1 cellular context compared by ENCODE assay signal in the genomic region with DNA sequence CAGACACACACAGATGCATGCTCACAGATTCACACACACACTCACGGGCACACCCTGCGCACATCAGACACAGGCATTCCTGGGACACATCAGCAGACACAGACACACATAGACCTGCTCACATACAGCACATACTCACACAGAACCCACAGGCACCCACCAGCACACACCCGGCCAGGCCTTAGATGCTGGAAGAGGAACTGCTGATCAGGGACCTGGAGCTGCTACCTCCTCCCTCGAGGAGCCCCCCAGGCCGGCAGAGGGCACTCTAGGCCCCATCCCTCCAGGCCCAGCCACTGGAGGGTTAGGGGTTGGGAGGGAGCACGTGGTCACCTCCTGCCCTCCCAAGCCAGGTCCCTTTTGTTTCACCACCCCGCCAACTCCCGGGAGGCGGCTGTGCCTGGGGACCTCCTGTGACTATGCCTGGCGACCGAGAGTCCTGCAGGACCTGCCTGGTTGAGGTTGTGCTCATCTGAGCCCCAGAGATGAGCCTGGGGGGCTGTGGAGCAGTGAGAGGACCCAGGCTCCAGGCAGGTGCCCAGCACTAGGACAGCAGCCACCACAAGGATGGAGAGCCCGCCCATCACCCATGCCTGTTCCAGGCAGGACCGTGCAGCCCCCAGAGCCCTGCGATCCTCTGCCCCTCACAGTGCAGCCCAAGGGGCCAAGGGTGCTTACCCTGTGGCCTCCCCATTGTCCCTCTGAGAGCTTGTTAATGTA.
TF ChIP-seq lines count a peak whose summit lies in the region.

No MANE protein-coding gene starts in this region.

TF ChIP-seq in HepG2, 621 proteins besides CTCF, POLR2A, EP300 and RAD21 (continued from another document and continues in another):
- TF ChIP-seq TCF12 (IDR thresholded peaks at IDR 0.05): no peak
- no peak for TF ChIP-seq TCF12 (CRISPR knock-in tag; IDR thresholded peaks at IDR 0.05)
- TF ChIP-seq ZNF431 (CRISPR knock-in tag; IDR thresholded peaks at IDR 0.05; ENCODE audit: borderline replicate concordance, low read depth): no peak
- no peak for TF ChIP-seq ZNF569 (CRISPR knock-in tag; IDR thresholded peaks at IDR 0.05; ENCODE audit: borderline replicate concordance)
- no peak for TF ChIP-seq HNRNPUL1 (IDR thresholded peaks at IDR 0.05; ENCODE audit: low read depth, low read length)
- 0 out of 2 replicates have a peak, but pooled peaks have one; percentile 41 for TF ChIP-seq ISL2 (CRISPR knock-in tag; IDR thresholded peaks at IDR 0.05)
- no peak for TF ChIP-seq ZNF160 (CRISPR knock-in tag; IDR thresholded peaks at IDR 0.05)
- TF ChIP-seq, protein P1, sequence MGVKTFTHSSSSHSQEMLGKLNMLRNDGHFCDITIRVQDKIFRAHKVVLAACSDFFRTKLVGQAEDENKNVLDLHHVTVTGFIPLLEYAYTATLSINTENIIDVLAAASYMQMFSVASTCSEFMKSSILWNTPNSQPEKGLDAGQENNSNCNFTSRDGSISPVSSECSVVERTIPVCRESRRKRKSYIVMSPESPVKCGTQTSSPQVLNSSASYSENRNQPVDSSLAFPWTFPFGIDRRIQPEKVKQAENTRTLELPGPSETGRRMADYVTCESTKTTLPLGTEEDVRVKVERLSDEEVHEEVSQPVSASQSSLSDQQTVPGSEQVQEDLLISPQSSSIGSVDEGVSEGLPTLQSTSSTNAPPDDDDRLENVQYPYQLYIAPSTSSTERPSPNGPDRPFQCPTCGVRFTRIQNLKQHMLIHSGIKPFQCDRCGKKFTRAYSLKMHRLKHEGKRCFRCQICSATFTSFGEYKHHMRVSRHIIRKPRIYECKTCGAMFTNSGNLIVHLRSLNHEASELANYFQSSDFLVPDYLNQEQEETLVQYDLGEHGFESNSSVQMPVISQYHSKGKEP (CRISPR knock-in tag; IDR thresholded peaks at IDR 0.05): no peak
- TF ChIP-seq GTF2F1 (IDR thresholded peaks at IDR 0.05; ENCODE audit: low read length): no peak
- peak; percentile 70 for TF ChIP-seq NR2C2 (CRISPR knock-in tag; IDR thresholded peaks at IDR 0.05; ENCODE audit: borderline replicate concordance)
- TF ChIP-seq, protein P2, sequence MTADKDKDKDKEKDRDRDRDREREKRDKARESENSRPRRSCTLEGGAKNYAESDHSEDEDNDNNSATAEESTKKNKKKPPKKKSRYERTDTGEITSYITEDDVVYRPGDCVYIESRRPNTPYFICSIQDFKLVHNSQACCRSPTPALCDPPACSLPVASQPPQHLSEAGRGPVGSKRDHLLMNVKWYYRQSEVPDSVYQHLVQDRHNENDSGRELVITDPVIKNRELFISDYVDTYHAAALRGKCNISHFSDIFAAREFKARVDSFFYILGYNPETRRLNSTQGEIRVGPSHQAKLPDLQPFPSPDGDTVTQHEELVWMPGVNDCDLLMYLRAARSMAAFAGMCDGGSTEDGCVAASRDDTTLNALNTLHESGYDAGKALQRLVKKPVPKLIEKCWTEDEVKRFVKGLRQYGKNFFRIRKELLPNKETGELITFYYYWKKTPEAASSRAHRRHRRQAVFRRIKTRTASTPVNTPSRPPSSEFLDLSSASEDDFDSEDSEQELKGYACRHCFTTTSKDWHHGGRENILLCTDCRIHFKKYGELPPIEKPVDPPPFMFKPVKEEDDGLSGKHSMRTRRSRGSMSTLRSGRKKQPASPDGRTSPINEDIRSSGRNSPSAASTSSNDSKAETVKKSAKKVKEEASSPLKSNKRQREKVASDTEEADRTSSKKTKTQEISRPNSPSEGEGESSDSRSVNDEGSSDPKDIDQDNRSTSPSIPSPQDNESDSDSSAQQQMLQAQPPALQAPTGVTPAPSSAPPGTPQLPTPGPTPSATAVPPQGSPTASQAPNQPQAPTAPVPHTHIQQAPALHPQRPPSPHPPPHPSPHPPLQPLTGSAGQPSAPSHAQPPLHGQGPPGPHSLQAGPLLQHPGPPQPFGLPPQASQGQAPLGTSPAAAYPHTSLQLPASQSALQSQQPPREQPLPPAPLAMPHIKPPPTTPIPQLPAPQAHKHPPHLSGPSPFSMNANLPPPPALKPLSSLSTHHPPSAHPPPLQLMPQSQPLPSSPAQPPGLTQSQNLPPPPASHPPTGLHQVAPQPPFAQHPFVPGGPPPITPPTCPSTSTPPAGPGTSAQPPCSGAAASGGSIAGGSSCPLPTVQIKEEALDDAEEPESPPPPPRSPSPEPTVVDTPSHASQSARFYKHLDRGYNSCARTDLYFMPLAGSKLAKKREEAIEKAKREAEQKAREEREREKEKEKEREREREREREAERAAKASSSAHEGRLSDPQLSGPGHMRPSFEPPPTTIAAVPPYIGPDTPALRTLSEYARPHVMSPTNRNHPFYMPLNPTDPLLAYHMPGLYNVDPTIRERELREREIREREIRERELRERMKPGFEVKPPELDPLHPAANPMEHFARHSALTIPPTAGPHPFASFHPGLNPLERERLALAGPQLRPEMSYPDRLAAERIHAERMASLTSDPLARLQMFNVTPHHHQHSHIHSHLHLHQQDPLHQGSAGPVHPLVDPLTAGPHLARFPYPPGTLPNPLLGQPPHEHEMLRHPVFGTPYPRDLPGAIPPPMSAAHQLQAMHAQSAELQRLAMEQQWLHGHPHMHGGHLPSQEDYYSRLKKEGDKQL (CRISPR knock-in tag; IDR thresholded peaks at IDR 0.05; ENCODE audit: low read depth): no peak
- TF ChIP-seq ZNF180 (CRISPR knock-in tag; IDR thresholded peaks at IDR 0.05; ENCODE audit: borderline replicate concordance, low read depth): no peak
- TF ChIP-seq, protein P3, sequence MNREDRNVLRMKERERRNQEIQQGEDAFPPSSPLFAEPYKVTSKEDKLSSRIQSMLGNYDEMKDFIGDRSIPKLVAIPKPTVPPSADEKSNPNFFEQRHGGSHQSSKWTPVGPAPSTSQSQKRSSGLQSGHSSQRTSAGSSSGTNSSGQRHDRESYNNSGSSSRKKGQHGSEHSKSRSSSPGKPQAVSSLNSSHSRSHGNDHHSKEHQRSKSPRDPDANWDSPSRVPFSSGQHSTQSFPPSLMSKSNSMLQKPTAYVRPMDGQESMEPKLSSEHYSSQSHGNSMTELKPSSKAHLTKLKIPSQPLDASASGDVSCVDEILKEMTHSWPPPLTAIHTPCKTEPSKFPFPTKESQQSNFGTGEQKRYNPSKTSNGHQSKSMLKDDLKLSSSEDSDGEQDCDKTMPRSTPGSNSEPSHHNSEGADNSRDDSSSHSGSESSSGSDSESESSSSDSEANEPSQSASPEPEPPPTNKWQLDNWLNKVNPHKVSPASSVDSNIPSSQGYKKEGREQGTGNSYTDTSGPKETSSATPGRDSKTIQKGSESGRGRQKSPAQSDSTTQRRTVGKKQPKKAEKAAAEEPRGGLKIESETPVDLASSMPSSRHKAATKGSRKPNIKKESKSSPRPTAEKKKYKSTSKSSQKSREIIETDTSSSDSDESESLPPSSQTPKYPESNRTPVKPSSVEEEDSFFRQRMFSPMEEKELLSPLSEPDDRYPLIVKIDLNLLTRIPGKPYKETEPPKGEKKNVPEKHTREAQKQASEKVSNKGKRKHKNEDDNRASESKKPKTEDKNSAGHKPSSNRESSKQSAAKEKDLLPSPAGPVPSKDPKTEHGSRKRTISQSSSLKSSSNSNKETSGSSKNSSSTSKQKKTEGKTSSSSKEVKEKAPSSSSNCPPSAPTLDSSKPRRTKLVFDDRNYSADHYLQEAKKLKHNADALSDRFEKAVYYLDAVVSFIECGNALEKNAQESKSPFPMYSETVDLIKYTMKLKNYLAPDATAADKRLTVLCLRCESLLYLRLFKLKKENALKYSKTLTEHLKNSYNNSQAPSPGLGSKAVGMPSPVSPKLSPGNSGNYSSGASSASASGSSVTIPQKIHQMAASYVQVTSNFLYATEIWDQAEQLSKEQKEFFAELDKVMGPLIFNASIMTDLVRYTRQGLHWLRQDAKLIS (CRISPR knock-in tag; IDR thresholded peaks at IDR 0.05): no peak
- TF ChIP-seq AHR (CRISPR knock-in tag; IDR thresholded peaks at IDR 0.05): peak; percentile 73; the same call in 1 of the 2 replicates
- TF ChIP-seq, protein P4, sequence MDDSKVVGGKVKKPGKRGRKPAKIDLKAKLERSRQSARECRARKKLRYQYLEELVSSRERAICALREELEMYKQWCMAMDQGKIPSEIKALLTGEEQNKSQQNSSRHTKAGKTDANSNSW (CRISPR knock-in tag; IDR thresholded peaks at IDR 0.05; ENCODE audit: borderline replicate concordance): peak; percentile 81; the same call in 1 of the 2 replicates
- TF ChIP-seq, protein P5, sequence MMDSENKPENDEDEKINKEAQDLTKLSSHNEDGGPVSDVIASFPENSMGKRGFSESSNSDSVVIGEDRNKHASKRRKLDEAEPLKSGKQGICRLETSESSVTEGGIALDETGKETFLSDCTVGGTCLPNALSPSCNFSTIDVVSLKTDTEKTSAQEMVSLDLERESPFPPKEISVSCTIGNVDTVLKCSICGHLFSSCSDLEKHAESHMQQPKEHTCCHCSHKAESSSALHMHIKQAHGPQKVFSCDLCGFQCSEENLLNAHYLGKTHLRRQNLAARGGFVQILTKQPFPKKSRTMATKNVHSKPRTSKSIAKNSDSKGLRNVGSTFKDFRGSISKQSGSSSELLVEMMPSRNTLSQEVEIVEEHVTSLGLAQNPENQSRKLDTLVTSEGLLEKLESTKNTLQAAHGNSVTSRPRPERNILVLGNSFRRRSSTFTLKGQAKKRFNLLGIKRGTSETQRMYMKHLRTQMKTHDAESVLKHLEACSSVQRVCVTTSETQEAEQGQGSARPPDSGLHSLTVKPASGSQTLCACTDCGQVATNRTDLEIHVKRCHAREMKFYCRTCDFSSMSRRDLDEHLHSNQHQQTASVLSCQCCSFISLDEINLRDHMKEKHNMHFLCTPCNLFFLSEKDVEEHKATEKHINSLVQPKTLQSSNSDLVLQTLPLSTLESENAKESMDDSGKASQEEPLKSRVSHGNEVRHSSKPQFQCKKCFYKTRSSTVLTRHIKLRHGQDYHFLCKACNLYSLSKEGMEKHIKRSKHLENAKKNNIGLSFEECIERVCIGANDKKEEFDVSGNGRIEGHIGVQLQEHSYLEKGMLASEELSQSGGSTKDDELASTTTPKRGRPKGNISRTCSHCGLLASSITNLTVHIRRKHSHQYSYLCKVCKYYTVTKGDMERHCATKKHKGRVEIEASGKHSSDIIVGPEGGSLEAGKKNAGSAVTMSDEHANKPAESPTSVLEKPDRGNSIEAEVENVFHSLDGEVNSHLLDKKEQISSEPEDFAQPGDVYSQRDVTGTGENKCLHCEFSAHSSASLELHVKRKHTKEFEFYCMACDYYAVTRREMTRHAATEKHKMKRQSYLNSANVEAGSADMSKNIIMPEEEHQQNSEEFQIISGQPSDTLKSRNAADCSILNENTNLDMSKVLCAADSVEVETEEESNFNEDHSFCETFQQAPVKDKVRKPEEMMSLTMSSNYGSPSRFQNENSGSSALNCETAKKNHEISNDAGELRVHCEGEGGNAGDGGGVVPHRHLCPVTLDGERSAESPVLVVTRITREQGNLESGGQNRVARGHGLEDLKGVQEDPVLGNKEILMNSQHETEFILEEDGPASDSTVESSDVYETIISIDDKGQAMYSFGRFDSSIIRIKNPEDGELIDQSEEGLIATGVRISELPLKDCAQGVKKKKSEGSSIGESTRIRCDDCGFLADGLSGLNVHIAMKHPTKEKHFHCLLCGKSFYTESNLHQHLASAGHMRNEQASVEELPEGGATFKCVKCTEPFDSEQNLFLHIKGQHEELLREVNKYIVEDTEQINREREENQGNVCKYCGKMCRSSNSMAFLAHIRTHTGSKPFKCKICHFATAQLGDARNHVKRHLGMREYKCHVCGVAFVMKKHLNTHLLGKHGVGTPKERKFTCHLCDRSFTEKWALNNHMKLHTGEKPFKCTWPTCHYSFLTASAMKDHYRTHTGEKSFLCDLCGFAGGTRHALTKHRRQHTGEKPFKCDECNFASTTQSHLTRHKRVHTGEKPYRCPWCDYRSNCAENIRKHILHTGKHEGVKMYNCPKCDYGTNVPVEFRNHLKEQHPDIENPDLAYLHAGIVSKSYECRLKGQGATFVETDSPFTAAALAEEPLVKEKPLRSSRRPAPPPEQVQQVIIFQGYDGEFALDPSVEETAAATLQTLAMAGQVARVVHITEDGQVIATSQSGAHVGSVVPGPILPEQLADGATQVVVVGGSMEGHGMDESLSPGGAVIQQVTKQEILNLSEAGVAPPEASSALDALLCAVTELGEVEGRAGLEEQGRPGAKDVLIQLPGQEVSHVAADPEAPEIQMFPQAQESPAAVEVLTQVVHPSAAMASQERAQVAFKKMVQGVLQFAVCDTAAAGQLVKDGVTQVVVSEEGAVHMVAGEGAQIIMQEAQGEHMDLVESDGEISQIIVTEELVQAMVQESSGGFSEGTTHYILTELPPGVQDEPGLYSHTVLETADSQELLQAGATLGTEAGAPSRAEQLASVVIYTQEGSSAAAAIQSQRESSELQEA (CRISPR knock-in tag; IDR thresholded peaks at IDR 0.05; ENCODE audit: not compliant biosample characterization): no peak
- TF ChIP-seq NCOR1 (IDR thresholded peaks at IDR 0.05; ENCODE audit: borderline replicate concordance, low read length): no peak
- TF ChIP-seq ZNF235 (CRISPR knock-in tag; IDR thresholded peaks at IDR 0.05; ENCODE audit: borderline replicate concordance): no peak; the same call in 1 of the 2 replicates
- no peak for TF ChIP-seq ZC3H4 (CRISPR knock-in tag; IDR thresholded peaks at IDR 0.05; ENCODE audit: borderline replicate concordance)
- TF ChIP-seq ZSCAN31 (CRISPR knock-in tag; IDR thresholded peaks at IDR 0.05; ENCODE audit: low read depth): no peak
- TF ChIP-seq CBFB (CRISPR knock-in tag; IDR thresholded peaks at IDR 0.05): peak; percentile 65; the same call in 1 of the 2 replicates
- TF ChIP-seq U2AF2 (IDR thresholded peaks at IDR 0.05; ENCODE audit: low read depth, low read length): no peak
- TF ChIP-seq, protein P6, sequence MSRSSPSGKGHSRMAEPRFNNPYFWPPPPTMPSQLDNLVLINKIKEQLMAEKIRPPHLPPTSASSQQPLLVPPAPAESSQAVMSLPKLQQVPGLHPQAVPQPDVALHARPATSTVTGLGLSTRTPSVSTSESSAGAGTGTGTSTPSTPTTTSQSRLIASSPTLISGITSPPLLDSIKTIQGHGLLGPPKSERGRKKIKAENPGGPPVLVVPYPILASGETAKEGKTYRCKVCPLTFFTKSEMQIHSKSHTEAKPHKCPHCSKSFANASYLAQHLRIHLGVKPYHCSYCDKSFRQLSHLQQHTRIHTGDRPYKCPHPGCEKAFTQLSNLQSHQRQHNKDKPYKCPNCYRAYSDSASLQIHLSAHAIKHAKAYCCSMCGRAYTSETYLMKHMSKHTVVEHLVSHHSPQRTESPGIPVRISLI (CRISPR knock-in tag; IDR thresholded peaks at IDR 0.05; ENCODE audit: borderline replicate concordance): no peak
- TF ChIP-seq, protein P7, sequence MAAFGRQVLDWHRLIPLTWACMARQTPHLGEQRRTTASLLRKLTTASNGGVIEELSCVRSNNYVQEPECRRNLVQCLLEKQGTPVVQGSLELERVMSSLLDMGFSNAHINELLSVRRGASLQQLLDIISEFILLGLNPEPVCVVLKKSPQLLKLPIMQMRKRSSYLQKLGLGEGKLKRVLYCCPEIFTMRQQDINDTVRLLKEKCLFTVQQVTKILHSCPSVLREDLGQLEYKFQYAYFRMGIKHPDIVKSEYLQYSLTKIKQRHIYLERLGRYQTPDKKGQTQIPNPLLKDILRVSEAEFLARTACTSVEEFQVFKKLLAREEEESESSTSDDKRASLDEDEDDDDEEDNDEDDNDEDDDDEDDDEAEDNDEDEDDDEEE (CRISPR knock-in tag; IDR thresholded peaks at IDR 0.05): no peak
